In the genomic region with DNA sequence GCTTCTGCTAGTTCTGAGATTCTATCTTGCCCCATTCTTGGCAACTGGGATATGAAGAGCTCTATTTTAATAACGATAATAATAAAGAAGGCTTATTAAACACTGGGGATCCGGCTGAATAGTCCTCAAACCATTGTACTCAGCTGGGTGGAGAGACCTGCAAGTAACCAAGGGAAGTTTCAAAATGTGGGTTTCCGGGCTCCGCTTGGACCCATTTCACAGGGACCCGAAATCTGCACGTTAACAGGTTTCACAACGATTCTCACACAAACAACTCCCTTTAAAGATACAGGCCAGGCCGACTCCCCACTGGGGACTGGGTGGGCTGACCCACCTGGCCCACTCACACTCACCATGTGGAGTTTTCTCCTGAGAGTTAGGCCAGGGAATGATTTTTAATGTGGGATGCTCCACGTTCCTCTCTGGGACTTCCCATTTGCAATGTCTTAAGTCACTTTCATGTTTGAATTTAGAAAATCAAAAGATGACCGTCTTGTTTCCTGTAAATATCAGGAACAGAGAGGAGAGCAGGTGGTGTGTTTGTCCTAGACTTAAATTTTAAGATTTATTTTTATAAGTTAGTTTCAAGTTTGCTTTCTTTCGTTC, we compare ENCODE assay signal across 18 cellular contexts.
"Had no signal": no experiment of that assay in that cellular context is flagged by ENCODE, and none has a peak within 500 bp of the region (broad histone marks: within the 10 kb centered on the region; RNA-seq: fewer than 3 reads in every experiment).

No MANE protein-coding gene starts in this region.

- DNase-seq: cortex of kidney; dorsolateral prefrontal cortex; effector memory CD4-positive, alpha-beta T cell; gastrocnemius medialis; heart right ventricle; hypothalamus; kidney glomerular epithelial cell; mucosa of descending colon; naive thymus-derived CD8-positive, alpha-beta T cell; right cardiac atrium; stimulated activated CD4-positive, alpha-beta T cell treated with anti-CD3 and anti-CD28 coated beads, Interleukin-4, amount 100 ng/mL, for 1 hour; stimulated activated CD8-positive, alpha-beta memory T cell treated with anti-CD3 and anti-CD28 coated beads, Interleukin-4, amount 100 ng/mL, for 48 hours; upper lobe of right lung had no signal

- H3K27ac ChIP-seq: gastrocnemius medialis, upper lobe of right lung, vagina had no signal

- H3K9me3 ChIP-seq: gastrocnemius medialis, heart right ventricle, mucosa of descending colon, tibial nerve, upper lobe of right lung, vagina had no signal

- H3K36me3 ChIP-seq: gastrocnemius medialis, heart right ventricle, tibial nerve, upper lobe of right lung, vagina had no signal

- H3K4me1 ChIP-seq: vagina had no signal

- ATAC-seq: esophagus mucosa; gastrocnemius medialis; heart right ventricle; mucosa of descending colon; naive thymus-derived CD8-positive, alpha-beta T cell; right cardiac atrium; stimulated activated effector memory CD8-positive, alpha-beta T cell treated with anti-CD3 and anti-CD28 coated beads, Interleukin-12 subunit alpha, Interleukin-12 subunit beta, amount 100 ng/mL, for 72 hours had no signal

- H3K27me3 ChIP-seq: dorsolateral prefrontal cortex, gastrocnemius medialis, heart right ventricle, tibial nerve, upper lobe of right lung, vagina had no signal

- H3K4me3 ChIP-seq: dorsolateral prefrontal cortex, gastrocnemius medialis, heart right ventricle, mucosa of descending colon, smooth muscle cell, tibial nerve, upper lobe of right lung, vagina had no signal
